In genomic region chr11:47912843-47913437, GRCh38 we compare ENCODE assay signal across 1 cellular context.
A peak's percentile ranks its signal among the peaks of the same experiment; 100 is the strongest.
TF ChIP-seq lines count a peak whose summit lies in the region.

No MANE protein-coding gene starts in this region.

TF ChIP-seq in A549, 52 proteins besides CTCF, POLR2A, EP300 and RAD21 (continued from another document):
- TF ChIP-seq MAZ (IDR thresholded peaks at IDR 0.05; ENCODE audit: borderline replicate concordance, low read depth, low read length) (no peak), HEYL (CRISPR knock-in tag; IDR thresholded peaks at IDR 0.05) (no peak), POLR2AphosphoS2 (conservative IDR thresholded peaks at IDR 0.05; ENCODE audit: low read length) (no peak), CEBPB (IDR thresholded peaks at IDR 0.05) (peak; percentile 91 to 93), RCOR1 (IDR thresholded peaks at IDR 0.05; ENCODE audit: low read depth, low read length) (no peak), JUN (IDR thresholded peaks at IDR 0.05) (peak in 1 of 2 experiments; percentile 34; a peak in 1 of 5 replicates), SREBF2 (IDR thresholded peaks at IDR 0.05) (no peak), JUNB (IDR thresholded peaks at IDR 0.05) (0 out of 2 replicates have a peak, but pooled peaks have one; percentile 13), ZFP36 (IDR thresholded peaks at IDR 0.05; ENCODE audit: borderline replicate concordance, partially characterized antibody) (peak; percentile 72), FOXS1 (CRISPR knock-in tag; IDR thresholded peaks at IDR 0.05) (no peak), CHD2 (IDR thresholded peaks at IDR 0.05; ENCODE audit: low read length, partially characterized antibody) (no peak), ZSCAN20 (CRISPR knock-in tag; IDR thresholded peaks at IDR 0.05) (no peak), PBX3 (IDR thresholded peaks at IDR 0.05) (no peak), FOSB (CRISPR knock-in tag; IDR thresholded peaks at IDR 0.05) (no peak), FOSL2 (IDR thresholded peaks at IDR 0.05) (no peak), FOSL2 (CRISPR knock-in tag; IDR thresholded peaks at IDR 0.05) (peak; percentile 72), EHMT2 (IDR thresholded peaks at IDR 0.05; ENCODE audit: low read depth) (no peak), NPAS2 (CRISPR knock-in tag; IDR thresholded peaks at IDR 0.05; ENCODE audit: borderline replicate concordance) (no peak), KDM1A (IDR thresholded peaks at IDR 0.05; ENCODE audit: low read depth) (no peak), CBX8 (IDR thresholded peaks at IDR 0.05) (no peak), RNF2 (IDR thresholded peaks at IDR 0.05; ENCODE audit: borderline replicate concordance, low read depth) (no peak), MYC (IDR thresholded peaks at IDR 0.05; ENCODE audit: borderline replicate concordance, low read length) (no peak), NFE2L2 (conservative IDR thresholded peaks at IDR 0.05; ENCODE audit: low read length) (no peak), CHD4 (IDR thresholded peaks at IDR 0.05; ENCODE audit: borderline replicate concordance) (no peak), USF2 (IDR thresholded peaks at IDR 0.05) (no peak), NR3C1 (IDR thresholded peaks at IDR 0.05) (no peak), MAFK (IDR thresholded peaks at IDR 0.05; ENCODE audit: partially characterized antibody) (no peak), ZC3H11A (IDR thresholded peaks at IDR 0.05) (no peak)
- TF ChIP-seq, protein P1, sequence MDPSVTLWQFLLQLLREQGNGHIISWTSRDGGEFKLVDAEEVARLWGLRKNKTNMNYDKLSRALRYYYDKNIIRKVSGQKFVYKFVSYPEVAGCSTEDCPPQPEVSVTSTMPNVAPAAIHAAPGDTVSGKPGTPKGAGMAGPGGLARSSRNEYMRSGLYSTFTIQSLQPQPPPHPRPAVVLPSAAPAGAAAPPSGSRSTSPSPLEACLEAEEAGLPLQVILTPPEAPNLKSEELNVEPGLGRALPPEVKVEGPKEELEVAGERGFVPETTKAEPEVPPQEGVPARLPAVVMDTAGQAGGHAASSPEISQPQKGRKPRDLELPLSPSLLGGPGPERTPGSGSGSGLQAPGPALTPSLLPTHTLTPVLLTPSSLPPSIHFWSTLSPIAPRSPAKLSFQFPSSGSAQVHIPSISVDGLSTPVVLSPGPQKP (IDR thresholded peaks at IDR 0.05; ENCODE audit: low read depth, low read length), result no peak
